14 cellular contexts compared by ENCODE assay signal in genomic region chr9:26833792-26834191, GRCh38. TPM values are rescaled to one million over a fixed set of nuclear protein-coding genes. Genes with fewer than 3 reads are reported as not detected.
DNase-seq lines count a peak whose midpoint lies in the region; ATAC-seq and TF ChIP-seq lines count a peak whose summit lies in the region.
"Had no signal": no experiment of that assay in that cellular context is flagged by ENCODE, and none has a peak within 500 bp of the region (broad histone marks: within the 10 kb centered on the region; RNA-seq: fewer than 3 reads in every experiment).

No MANE protein-coding gene starts in this region.

- H3K4me1 ChIP-seq in BE2C = no peaks in the 10 kb centered on the region
- no peaks in the 10 kb centered on the region for H3K4me1 ChIP-seq in HEK293 (ENCODE audit: control insufficient read depth, insufficient read depth, low read length)
- no peaks in the 10 kb centered on the region for H3K4me1 ChIP-seq in mesendoderm (ENCODE audit: control insufficient read depth, low read depth, low read length)
- H3K4me1 ChIP-seq in upper lobe of right lung = no peaks in the 10 kb centered on the region

- H3K27ac Mint-ChIP-seq in activated T-helper 17 cell treated with anti-CD3 and anti-CD28 coated beads, Interleukin-2, amount 50 U/mL, for 72 hours = no peak overlapping the region
- no peak overlapping the region for H3K27ac Mint-ChIP-seq in activated naive CD4-positive, alpha-beta T cell treated with anti-CD3 and anti-CD28 coated beads, Interleukin-2, amount 10 ng/mL, durations not matched to agents 7 days and 5 days
- H3K27ac Mint-ChIP-seq: type B pancreatic cell had no signal

- H2BK15ac ChIP-seq in mesendoderm (replicated peaks; ENCODE audit: low read depth) = no peak overlapping the region

- no peak overlapping the region for H3K18ac ChIP-seq in mesendoderm (ENCODE audit: low read length)

- TF ChIP-seq CTCF in BE2C (IDR thresholded peaks at IDR 0.05; ENCODE audit: low read depth, low read length) (no peak), HEK293 (tag by site-specific recombination; IDR thresholded peaks at IDR 0.05) (no peak), upper lobe of right lung (IDR thresholded peaks at IDR 0.05) (no peak)

- POLR2A ChIA-PET in HEK293 (lab: Yijun Ruan, JAX) = no interaction called here

- no peak overlapping the region for H3K4me2 ChIP-seq in mesendoderm (ENCODE audit: low read length)

- peak; percentile 14 for DNase-seq in BE2C
- DNase-seq in UCSD-AML1 (lab: John Stamatoyannopoulos, UW; ENCODE audit: unreplicated experiment) = peak; percentile 5
- DNase-seq in mesendoderm = peak; percentile 68
- DNase-seq in activated naive CD4-positive, alpha-beta T cell treated with anti-CD3 and anti-CD28 coated beads, Interleukin-2, amount 10 ng/mL, durations not matched to agents 7 days and 5 days = no peak
- no peak for DNase-seq in upper lobe of right lung
- DNase-seq: activated CD4-positive, alpha-beta T cell treated with anti-CD3 and anti-CD28 coated beads for 48 hours; HCEC 1CT; MM.1S; NCI-H510A; T-helper 2 cell had no signal

- H3K4me3 ChIP-seq in BE2C (ENCODE audit: low read depth, low read length) (no peak overlapping the region), HEK293 (ENCODE audit: low read depth, low read length) (no peak overlapping the region), mesendoderm (ENCODE audit: low read length) (no peak overlapping the region), upper lobe of right lung (no peak overlapping the region)

- no peak for ATAC-seq in activated T-helper 17 cell treated with anti-CD3 and anti-CD28 coated beads, Interleukin-2, amount 50 U/mL, for 72 hours (replicated peaks)
- ATAC-seq in GM18873 (IDR thresholded peaks at IDR 0.05; ENCODE audit: low FRiP score, unreplicated experiment) (no peak), upper lobe of right lung (no peak)

- no peak overlapping the region for H4K5ac ChIP-seq in mesendoderm (ENCODE audit: low read length)

- H3K9me3 ChIP-seq in BE2C (peaks cover 4% of the 10 kb centered on the region; the same call in 1 of the 2 replicates), HEK293 (ENCODE audit: control insufficient read depth, insufficient read depth, low read depth, low read length) (no peaks in the 10 kb centered on the region), upper lobe of right lung (no peaks in the 10 kb centered on the region)

- H3K27me3 ChIP-seq in BE2C = no peaks in the 10 kb centered on the region
- H3K27me3 ChIP-seq in mesendoderm (ENCODE audit: insufficient read depth, low read length, poor library complexity) = no peaks in the 10 kb centered on the region
- H3K27me3 ChIP-seq in upper lobe of right lung = no peaks in the 10 kb centered on the region

- no peak overlapping the region for H3K27ac ChIP-seq in HEK293 (ENCODE audit: extremely low read depth, low read depth, low read length)
- H3K27ac ChIP-seq in mesendoderm (ENCODE audit: low read depth, low read length) = no peak overlapping the region
- H3K27ac ChIP-seq in upper lobe of right lung = no peak overlapping the region

- WGBS in mesendoderm (ENCODE audit: extremely low coverage, insufficient coverage, low lambda C conversion rate) = no CpG with 5 or more reads among the region's 6 CpGs

- H3K9ac ChIP-seq in mesendoderm (ENCODE audit: low read length) = no peak overlapping the region

- H3K36me3 ChIP-seq in BE2C (no peaks in the 10 kb centered on the region; the same call in 1 of the 2 replicates), HEK293 (ENCODE audit: control insufficient read depth in 2 of 2, insufficient read depth in 1 of 2, low read length in 2 of 2) (peaks cover 0 to 4% of the 10 kb centered on the region in 2 experiments; a peak in 1 of 3 replicates), mesendoderm (ENCODE audit: control insufficient read depth, insufficient read depth, low read length) (no peaks in the 10 kb centered on the region), upper lobe of right lung (no peaks in the 10 kb centered on the region)

- H3K4ac ChIP-seq in mesendoderm (ENCODE audit: low read depth, low read length) = no peak overlapping the region

- H3K4me1 Mint-ChIP-seq in activated T-helper 17 cell treated with anti-CD3 and anti-CD28 coated beads, Interleukin-2, amount 50 U/mL, for 72 hours = peaks cover 6% of the 10 kb centered on the region
- no peaks in the 10 kb centered on the region for H3K4me1 Mint-ChIP-seq in activated naive CD4-positive, alpha-beta T cell treated with anti-CD3 and anti-CD28 coated beads, Interleukin-2, amount 10 ng/mL, durations not matched to agents 7 days and 5 days

- no peak overlapping the region for H2BK5ac ChIP-seq in mesendoderm (ENCODE audit: low read length)

- H3K79me2 ChIP-seq in mesendoderm (ENCODE audit: control insufficient read depth, insufficient read depth, low read length) = no peaks in the 10 kb centered on the region

- H2BK120ac ChIP-seq in mesendoderm (ENCODE audit: low read depth, low read length) = peak overlapping the region; percentile 10

- no peak overlapping the region for H3K4me3 Mint-ChIP-seq in activated T-helper 17 cell treated with anti-CD3 and anti-CD28 coated beads, Interleukin-2, amount 50 U/mL, for 72 hours
- H3K4me3 Mint-ChIP-seq in activated naive CD4-positive, alpha-beta T cell treated with anti-CD3 and anti-CD28 coated beads, Interleukin-2, amount 10 ng/mL, durations not matched to agents 7 days and 5 days = no peak overlapping the region
- H3K4me3 Mint-ChIP-seq: type B pancreatic cell had no signal

- no peaks in the 10 kb centered on the region for H3K27me3 Mint-ChIP-seq in activated T-helper 17 cell treated with anti-CD3 and anti-CD28 coated beads, Interleukin-2, amount 50 U/mL, for 72 hours
- H3K27me3 Mint-ChIP-seq in activated naive CD4-positive, alpha-beta T cell treated with anti-CD3 and anti-CD28 coated beads, Interleukin-2, amount 10 ng/mL, durations not matched to agents 7 days and 5 days = no peaks in the 10 kb centered on the region
- H3K27me3 Mint-ChIP-seq: type B pancreatic cell had no signal

- no peak overlapping the region for H3K56ac ChIP-seq in mesendoderm (ENCODE audit: low read length)

- H4K8ac ChIP-seq in mesendoderm (ENCODE audit: low read depth, low read length) = no peak overlapping the region

- no peak overlapping the region for H3K23ac ChIP-seq in mesendoderm (ENCODE audit: low read length)

- peaks cover 13% of the 10 kb centered on the region for H3K36me3 Mint-ChIP-seq in activated T-helper 17 cell treated with anti-CD3 and anti-CD28 coated beads, Interleukin-2, amount 50 U/mL, for 72 hours (ENCODE audit: low read depth)
- peaks cover 6% of the 10 kb centered on the region for H3K36me3 Mint-ChIP-seq in activated naive CD4-positive, alpha-beta T cell treated with anti-CD3 and anti-CD28 coated beads, Interleukin-2, amount 10 ng/mL, durations not matched to agents 7 days and 5 days

- no peaks in the 10 kb centered on the region for H3K79me1 ChIP-seq in mesendoderm (ENCODE audit: low read length)

- CTCF ChIA-PET in HEK293 (lab: Yijun Ruan, JAX) = no interaction called here
- CTCF ChIA-PET in activated naive CD4-positive, alpha-beta T cell treated with anti-CD3 and anti-CD28 coated beads, Interleukin-2, amount 10 ng/mL, durations not matched to agents 7 days and 5 days (lab: Charles Lee) = interaction anchor here (1.2 kb wide), 1 partner anchor 17 kb away, joined by 3 read pairs; no protein-coding TSS in a partner anchor

- intact Hi-C loops in upper lobe of right lung (cut with DNase I) = no loop called here

- no peak overlapping the region for H2AK5ac ChIP-seq in mesendoderm (ENCODE audit: low read length)

- H3K9me3 Mint-ChIP-seq in activated T-helper 17 cell treated with anti-CD3 and anti-CD28 coated beads, Interleukin-2, amount 50 U/mL, for 72 hours = no peaks in the 10 kb centered on the region
- no peaks in the 10 kb centered on the region for H3K9me3 Mint-ChIP-seq in activated naive CD4-positive, alpha-beta T cell treated with anti-CD3 and anti-CD28 coated beads, Interleukin-2, amount 10 ng/mL, durations not matched to agents 7 days and 5 days
- H3K9me3 Mint-ChIP-seq: type B pancreatic cell had no signal

RNA-seq across cellular contexts. Expression of gene CAAP1, which starts 58.8 kb away (rescaled TPM):
- polyA plus RNA-seq in BE2C (2012; ENCODE audit: insufficient read depth, insufficient read length, low read depth) = 41.1 TPM
- 24.0 TPM for polyA plus RNA-seq in mesendoderm (2013, experiment 1 of 2)
- 23.7 TPM for polyA plus RNA-seq in mesendoderm (2013, experiment 2 of 2)
- 10 to 100 TPM; 14.9 to 18.3 TPM for total RNA-seq in activated T-helper 17 cell treated with anti-CD3 and anti-CD28 coated beads, Interleukin-2, amount 50 U/mL, for 72 hours
- total RNA-seq in upper lobe of right lung = 11.6 TPM

Comparison
In these comparisons a context has a peak if more than half of its experiments do, and no peak if none do; other contexts are left out.
1. DNase-seq: peak in BE2C (single experiment), UCSD-AML1 (single experiment) and mesendoderm (single experiment); none in activated naive CD4-positive, alpha-beta T cell treated with anti-CD3 and anti-CD28 coated beads, Interleukin-2, amount 10 ng/mL, durations not matched to agents 7 days and 5 days (single experiment) and upper lobe of right lung (single experiment).